In the genomic region with DNA sequence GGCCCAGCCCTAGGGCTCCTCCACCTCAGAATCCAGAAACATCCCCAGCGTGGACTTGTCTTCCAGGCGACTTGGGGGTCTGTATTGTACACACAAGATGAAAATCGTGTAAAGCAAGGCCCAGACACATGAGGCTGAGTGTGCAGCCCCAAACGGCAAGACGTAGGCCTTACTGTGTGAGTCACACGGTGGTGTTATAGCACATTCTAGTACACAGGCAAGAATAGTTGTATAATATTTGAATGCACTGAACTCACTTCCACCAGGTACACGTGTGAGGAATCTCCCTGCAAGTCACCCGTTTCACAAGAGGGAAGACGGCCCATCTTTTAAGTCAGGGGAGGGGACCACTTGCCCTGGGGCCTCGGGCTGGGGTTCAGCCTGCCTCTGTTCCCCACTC, we compare ENCODE assay signal across 16 cellular contexts.
A peak's percentile ranks its signal among the peaks of the same experiment; 100 is the strongest.
DNase-seq lines count a peak whose midpoint lies in the region; ATAC-seq, FAIRE-seq and TF ChIP-seq lines count a peak whose summit lies in the region.
"Had no signal": no experiment of that assay in that cellular context is flagged by ENCODE, and none has a peak within 500 bp of the region (broad histone marks: within the 10 kb centered on the region; RNA-seq: fewer than 3 reads in every experiment).

No MANE protein-coding gene starts in this region.

- intact Hi-C loops in MCF 10A (cut with micrococcal nuclease): no loop called here
- intact Hi-C loops in breast epithelium (cut with DNase I; ENCODE audit: low total_unique reads): no loop called here
- intact Hi-C loops in thyroid gland (cut with DNase I): no loop called here
- intact Hi-C loops in upper lobe of right lung (cut with DNase I): no loop called here

- no peak for DNase-seq in MCF 10A (ENCODE audit: unreplicated experiment)
- DNase-seq in breast epithelium (ENCODE audit: low spot score in 2 of 2): no peak
- DNase-seq in bronchial epithelial cell (ENCODE audit: low read depth): peak; percentile 56
- no peak for DNase-seq in memory B cell (ENCODE audit: low spot score in 2 of 2)
- no peak for DNase-seq in thyroid gland
- DNase-seq in upper lobe of right lung: no peak
- DNase-seq in NCI-H345 (lab: John Stamatoyannopoulos, UW): no peak
- DNase-seq: ACHN; activated effector memory CD4-positive, alpha-beta T cell treated with anti-CD3 and anti-CD28 coated beads, Interleukin-2, amount 50 U/mL, for 16 hours; brain microvascular endothelial cell; effector memory CD4-positive, alpha-beta T cell; NK-92 treated with Interleukin-12 subunit alpha and Interleukin-12 subunit beta, amount 100 ng/mL, for 24 hours; SHP77 treated with DMSO at 0.1 percent for 48 hours had no signal

- CTCF ChIA-PET in MCF 10A (lab: Yijun Ruan, JAX): no interaction called here

- H3K9me3 Mint-ChIP-seq in MCF 10A (ENCODE audit: unreplicated experiment): no peaks in the 10 kb centered on the region
- no peaks in the 10 kb centered on the region for H3K9me3 Mint-ChIP-seq in memory B cell

- H3K27me3 ChIP-seq in breast epithelium (no peaks in the 10 kb centered on the region), bronchial epithelial cell (ENCODE audit: control insufficient read depth, insufficient read depth, low read length) (no peaks in the 10 kb centered on the region), thyroid gland (no peaks in the 10 kb centered on the region), upper lobe of right lung (no peaks in the 10 kb centered on the region)
- H3K27me3 ChIP-seq: brain microvascular endothelial cell had no signal

- peaks cover 18% of the 10 kb centered on the region for H3K4me1 Mint-ChIP-seq in MCF 10A (ENCODE audit: insufficient read depth, unreplicated experiment)
- peaks cover 31% of the 10 kb centered on the region for H3K4me1 Mint-ChIP-seq in memory B cell

- no TSS peak for BruUV-seq in MCF 10A (replicated peaks; lab: Mats Ljungman, UMichigan)

- peak overlapping the region; percentile 39 for H3K27ac Mint-ChIP-seq in MCF 10A (ENCODE audit: low read depth, unreplicated experiment)
- peak overlapping the region; percentile 58 for H3K27ac Mint-ChIP-seq in memory B cell

- H3K36me3 ChIP-seq in breast epithelium: no peaks in the 10 kb centered on the region
- H3K36me3 ChIP-seq in bronchial epithelial cell (ENCODE audit: control insufficient read depth, insufficient read depth, low read length): peaks cover 5% of the 10 kb centered on the region
- no peaks in the 10 kb centered on the region for H3K36me3 ChIP-seq in thyroid gland
- H3K36me3 ChIP-seq in upper lobe of right lung: no peaks in the 10 kb centered on the region

- H3K27ac ChIP-seq in breast epithelium: no peak overlapping the region
- peak overlapping the region; percentile 57 to 79 (median 63) for H3K27ac ChIP-seq in thyroid gland
- H3K27ac ChIP-seq in upper lobe of right lung: no peak overlapping the region
- H3K27ac ChIP-seq: brain microvascular endothelial cell had no signal

- 65 to 70% methylated on average over 10 of the region's 10 CpGs for WGBS in thyroid gland, 2 donors

- H3K27me3 Mint-ChIP-seq in MCF 10A (ENCODE audit: insufficient read depth, unreplicated experiment) (no peaks in the 10 kb centered on the region), memory B cell (no peaks in the 10 kb centered on the region)

- POLR2A ChIA-PET in MCF 10A (lab: Yijun Ruan, JAX): no interaction called here

- no peak for TF ChIP-seq POLR2A in breast epithelium (IDR thresholded peaks at IDR 0.05)
- no peak for TF ChIP-seq POLR2A in thyroid gland (IDR thresholded peaks at IDR 0.05)

- H3K9me3 ChIP-seq in breast epithelium: no peaks in the 10 kb centered on the region
- no peaks in the 10 kb centered on the region for H3K9me3 ChIP-seq in thyroid gland
- H3K9me3 ChIP-seq in upper lobe of right lung: no peaks in the 10 kb centered on the region

- H3K4me3 ChIP-seq in breast epithelium (no peak overlapping the region), bronchial epithelial cell (ENCODE audit: low read depth, low read length) (no peak overlapping the region), thyroid gland (replicated peaks in 1 of 3) (no peak overlapping the region), upper lobe of right lung (no peak overlapping the region)

- no peak overlapping the region for H3K4me3 Mint-ChIP-seq in MCF 10A (ENCODE audit: unreplicated experiment)
- no peak overlapping the region for H3K4me3 Mint-ChIP-seq in memory B cell

- FAIRE-seq in bronchial epithelial cell (lab: Jason Lieb, UNC): no peak
- FAIRE-seq: D721Med, urothelium cell line had no signal

- H3K4me1 ChIP-seq in breast epithelium (peaks cover 7 to 17% of the 10 kb centered on the region in 2 donors), thyroid gland (peaks cover 49 to 53% of the 10 kb centered on the region in 2 donors), upper lobe of right lung (peaks cover 6% of the 10 kb centered on the region)

- ATAC-seq in memory B cell (ENCODE audit: low read depth): peak; percentile 20
- ATAC-seq in HG03457 (IDR thresholded peaks at IDR 0.05; ENCODE audit: unreplicated experiment): no peak
- no peak for ATAC-seq in upper lobe of right lung

- H3K36me3 Mint-ChIP-seq in MCF 10A (ENCODE audit: insufficient read depth, unreplicated experiment): peaks cover 26% of the 10 kb centered on the region
- no peaks in the 10 kb centered on the region for H3K36me3 Mint-ChIP-seq in memory B cell

- TF ChIP-seq CTCF in MCF 10A (IDR thresholded peaks at IDR 0.05; ENCODE audit: unreplicated experiment) (no peak), breast epithelium (IDR thresholded peaks at IDR 0.05) (no peak), bronchial epithelial cell (IDR thresholded peaks at IDR 0.05; ENCODE audit: insufficient read depth, low read length, severe bottlenecking) (no peak), thyroid gland (IDR thresholded peaks at IDR 0.05) (no peak), upper lobe of right lung (IDR thresholded peaks at IDR 0.05) (no peak)

Comparison
In these comparisons a context has a peak if more than half of its experiments do, and no peak if none do; other contexts are left out.
1. H3K27ac ChIP-seq: peak in thyroid gland (3 of 3); none in breast epithelium (0 of 2) and upper lobe of right lung (single experiment).